1 cellular context compared by ENCODE assay signal in the genomic region with DNA sequence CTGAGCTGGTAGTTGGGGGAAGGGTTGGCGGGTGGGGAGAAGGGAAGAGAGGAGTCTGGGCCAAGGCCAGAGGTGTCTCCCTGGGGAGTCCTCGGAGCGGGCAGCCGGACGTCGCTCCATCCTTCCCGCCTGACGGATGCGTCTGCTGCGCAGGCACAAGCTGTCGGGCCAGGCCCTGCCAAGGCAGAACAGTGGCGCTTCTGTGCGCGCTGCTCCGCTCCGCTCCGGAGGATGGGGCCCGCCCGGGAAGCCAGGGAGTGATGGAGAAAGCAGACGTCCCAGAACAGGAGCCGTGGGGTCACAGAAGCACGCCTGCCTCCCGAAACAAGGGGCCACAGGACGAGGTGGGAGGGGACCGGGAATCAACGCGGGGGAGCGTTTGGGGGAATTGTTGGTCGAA.
TF ChIP-seq lines count a peak whose summit lies in the region.

No MANE protein-coding gene starts in this region.

TF ChIP-seq in H1, 55 proteins besides CTCF, POLR2A, EP300 and RAD21:
- peak; percentile 44 for TF ChIP-seq RNF2 (IDR thresholded peaks at IDR 0.05; ENCODE audit: borderline replicate concordance, low read depth, low read length, missing control alignments, poor library complexity, severe bottlenecking)
TF ChIP-seq in H1: peak in this region for 1; not testable (repeated sequence) for 54.
